Comparison of ENCODE assay signal across 1 cellular context in the genomic region with DNA sequence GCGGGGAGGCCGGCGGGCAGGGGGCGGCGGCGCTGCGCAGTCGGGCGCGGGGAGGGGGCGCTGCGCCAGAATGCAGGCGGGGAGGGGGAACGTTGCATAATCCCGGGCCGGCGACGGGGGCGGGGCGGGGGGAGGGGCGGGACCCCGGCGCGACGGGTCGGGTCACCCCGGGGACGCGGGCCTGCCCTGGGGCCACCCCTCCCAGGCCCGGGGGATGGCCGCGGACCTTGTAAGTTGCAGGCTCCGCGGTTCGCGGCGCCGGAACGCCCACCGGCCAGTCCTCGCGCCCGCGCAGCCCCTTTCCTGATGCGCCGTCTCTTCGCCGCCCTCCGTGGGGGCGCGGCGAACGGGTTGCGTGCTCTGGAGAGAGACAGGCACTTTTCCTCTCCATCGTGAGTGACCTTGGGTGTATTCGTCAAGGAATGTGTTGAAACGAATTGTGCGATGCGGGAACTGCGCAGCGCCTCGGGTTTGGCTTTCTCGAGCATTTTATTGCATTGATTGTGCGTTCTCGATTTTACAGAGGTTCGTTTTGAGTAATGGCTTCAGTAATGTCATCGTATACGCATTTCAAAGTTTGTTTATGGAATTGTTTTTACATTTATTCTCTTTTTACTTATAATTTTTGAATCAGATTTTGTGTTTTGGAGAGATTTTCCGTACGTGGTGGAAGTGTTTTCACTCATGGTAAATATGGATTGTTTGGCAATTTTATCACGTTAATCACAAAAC.
TF ChIP-seq lines count a peak whose summit lies in the region.

No MANE protein-coding gene starts in this region.

TF ChIP-seq in HepG2, 621 proteins besides CTCF, POLR2A, EP300 and RAD21 (continued from another document and continues in another):
- TF ChIP-seq, protein P1, sequence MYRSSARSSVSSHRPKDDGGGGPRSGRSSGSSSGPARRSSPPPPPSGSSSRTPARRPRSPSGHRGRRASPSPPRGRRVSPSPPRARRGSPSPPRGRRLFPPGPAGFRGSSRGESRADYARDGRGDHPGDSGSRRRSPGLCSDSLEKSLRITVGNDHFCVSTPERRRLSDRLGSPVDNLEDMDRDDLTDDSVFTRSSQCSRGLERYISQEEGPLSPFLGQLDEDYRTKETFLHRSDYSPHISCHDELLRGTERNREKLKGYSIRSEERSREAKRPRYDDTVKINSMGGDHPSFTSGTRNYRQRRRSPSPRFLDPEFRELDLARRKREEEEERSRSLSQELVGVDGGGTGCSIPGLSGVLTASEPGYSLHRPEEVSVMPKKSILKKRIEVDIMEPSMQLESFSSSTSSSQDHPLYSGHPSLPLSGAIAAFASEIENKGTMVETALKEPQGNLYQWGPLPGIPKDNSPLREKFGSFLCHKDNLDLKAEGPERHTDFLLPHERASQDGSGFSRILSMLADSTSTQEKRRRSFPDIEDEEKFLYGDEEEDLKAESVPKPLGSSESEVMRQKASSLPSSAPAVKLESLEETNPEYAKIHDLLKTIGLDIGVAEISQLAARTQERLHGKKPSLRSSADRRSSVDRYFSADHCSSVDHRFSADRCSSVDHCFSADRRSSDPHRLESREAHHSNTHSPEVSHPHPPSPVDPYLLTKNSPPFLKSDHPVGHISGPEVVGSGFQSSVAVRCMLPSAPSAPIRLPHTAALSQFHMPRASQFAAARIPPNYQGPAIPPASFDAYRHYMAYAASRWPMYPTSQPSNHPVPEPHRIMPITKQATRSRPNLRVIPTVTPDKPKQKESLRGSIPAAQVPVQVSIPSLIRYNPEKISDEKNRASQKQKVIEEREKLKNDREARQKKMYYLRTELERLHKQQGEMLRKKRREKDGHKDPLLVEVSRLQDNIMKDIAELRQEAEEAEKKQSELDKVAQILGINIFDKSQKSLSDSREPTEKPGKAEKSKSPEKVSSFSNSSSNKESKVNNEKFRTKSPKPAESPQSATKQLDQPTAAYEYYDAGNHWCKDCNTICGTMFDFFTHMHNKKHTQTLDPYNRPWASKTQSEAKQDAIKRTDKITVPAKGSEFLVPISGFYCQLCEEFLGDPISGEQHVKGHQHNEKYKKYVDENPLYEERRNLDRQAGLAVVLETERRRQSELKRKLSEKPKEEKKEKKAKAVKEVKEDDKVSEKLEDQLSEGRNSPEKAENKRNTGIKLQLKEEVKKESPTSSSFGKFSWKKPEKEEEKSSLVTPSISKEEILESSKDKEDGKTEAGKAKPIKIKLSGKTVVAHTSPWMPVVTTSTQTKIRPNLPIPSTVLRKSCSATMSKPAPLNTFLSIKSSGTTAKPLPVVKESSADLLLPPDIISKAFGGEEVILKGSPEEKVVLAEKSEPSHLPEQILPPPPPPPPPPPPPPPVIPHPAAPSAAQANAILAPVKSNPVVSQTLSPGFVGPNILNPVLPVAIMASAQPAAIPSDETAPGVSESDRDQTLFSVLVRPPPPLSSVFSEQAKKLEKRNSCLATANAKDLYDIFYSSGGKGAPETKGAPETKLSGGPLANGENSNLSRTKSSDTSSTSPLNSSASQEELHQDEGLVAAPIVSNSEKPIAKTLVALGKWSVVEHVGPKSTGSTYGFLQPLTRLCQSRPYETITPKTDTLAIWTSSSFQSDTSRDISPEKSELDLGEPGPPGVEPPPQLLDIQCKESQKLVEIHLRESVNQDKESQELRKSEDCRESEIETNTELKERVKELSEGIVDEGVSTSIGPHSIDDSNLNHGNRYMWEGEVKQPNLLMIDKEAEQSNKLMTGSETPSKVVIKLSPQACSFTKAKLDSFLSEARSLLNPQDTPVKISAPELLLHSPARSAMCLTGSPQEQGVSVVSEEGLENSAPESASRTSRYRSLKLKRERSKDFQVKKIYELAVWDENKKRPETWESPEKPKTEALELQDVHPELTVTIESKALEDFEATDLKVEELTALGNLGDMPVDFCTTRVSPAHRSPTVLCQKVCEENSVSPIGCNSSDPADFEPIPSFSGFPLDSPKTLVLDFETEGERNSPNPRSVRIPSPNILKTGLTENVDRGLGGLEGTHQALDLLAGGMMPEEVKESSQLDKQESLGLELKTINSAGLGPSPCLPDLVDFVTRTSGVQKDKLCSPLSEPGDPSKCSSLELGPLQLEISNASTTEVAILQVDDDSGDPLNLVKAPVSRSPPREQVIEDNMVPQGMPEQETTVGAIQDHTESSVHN (CRISPR knock-in tag; IDR thresholded peaks at IDR 0.05) = no peak
- no peak for TF ChIP-seq RFX5 (IDR thresholded peaks at IDR 0.05; ENCODE audit: low read depth, low read length)
- TF ChIP-seq ZZZ3 (CRISPR knock-in tag; IDR thresholded peaks at IDR 0.05; ENCODE audit: borderline replicate concordance) = no peak
- no peak for TF ChIP-seq ZFP90 (CRISPR knock-in tag; IDR thresholded peaks at IDR 0.05; ENCODE audit: borderline replicate concordance)
- TF ChIP-seq FOXC1 (CRISPR knock-in tag; IDR thresholded peaks at IDR 0.05; ENCODE audit: borderline replicate concordance) = no peak
- no peak for TF ChIP-seq CBX2 (IDR thresholded peaks at IDR 0.05; ENCODE audit: low read depth, low read length)
- TF ChIP-seq CBX2 (CRISPR knock-in tag; IDR thresholded peaks at IDR 0.05; ENCODE audit: low read depth) = no peak
- no peak for TF ChIP-seq ZNF256 (CRISPR knock-in tag; conservative IDR thresholded peaks at IDR 0.05)
- no peak for TF ChIP-seq GFI1 (CRISPR knock-in tag; IDR thresholded peaks at IDR 0.05; ENCODE audit: borderline replicate concordance)
- TF ChIP-seq ZNF616 (CRISPR knock-in tag; IDR thresholded peaks at IDR 0.05; ENCODE audit: low read depth) = no peak
- TF ChIP-seq KDM1A (CRISPR knock-in tag; IDR thresholded peaks at IDR 0.05) = no peak
- no peak for TF ChIP-seq RBM22 (optimal IDR thresholded peaks at IDR 0.05; ENCODE audit: low read length)
- TF ChIP-seq STAG1 (CRISPR knock-in tag; IDR thresholded peaks at IDR 0.05) = peak; percentile 5; the same call in 1 of the 2 replicates
- TF ChIP-seq, protein P2, sequence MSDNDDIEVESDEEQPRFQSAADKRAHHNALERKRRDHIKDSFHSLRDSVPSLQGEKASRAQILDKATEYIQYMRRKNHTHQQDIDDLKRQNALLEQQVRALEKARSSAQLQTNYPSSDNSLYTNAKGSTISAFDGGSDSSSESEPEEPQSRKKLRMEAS (IDR thresholded peaks at IDR 0.05) = no peak
- TF ChIP-seq ZNF432 (CRISPR knock-in tag; IDR thresholded peaks at IDR 0.05; ENCODE audit: borderline replicate concordance) = no peak
- TF ChIP-seq, protein P3, sequence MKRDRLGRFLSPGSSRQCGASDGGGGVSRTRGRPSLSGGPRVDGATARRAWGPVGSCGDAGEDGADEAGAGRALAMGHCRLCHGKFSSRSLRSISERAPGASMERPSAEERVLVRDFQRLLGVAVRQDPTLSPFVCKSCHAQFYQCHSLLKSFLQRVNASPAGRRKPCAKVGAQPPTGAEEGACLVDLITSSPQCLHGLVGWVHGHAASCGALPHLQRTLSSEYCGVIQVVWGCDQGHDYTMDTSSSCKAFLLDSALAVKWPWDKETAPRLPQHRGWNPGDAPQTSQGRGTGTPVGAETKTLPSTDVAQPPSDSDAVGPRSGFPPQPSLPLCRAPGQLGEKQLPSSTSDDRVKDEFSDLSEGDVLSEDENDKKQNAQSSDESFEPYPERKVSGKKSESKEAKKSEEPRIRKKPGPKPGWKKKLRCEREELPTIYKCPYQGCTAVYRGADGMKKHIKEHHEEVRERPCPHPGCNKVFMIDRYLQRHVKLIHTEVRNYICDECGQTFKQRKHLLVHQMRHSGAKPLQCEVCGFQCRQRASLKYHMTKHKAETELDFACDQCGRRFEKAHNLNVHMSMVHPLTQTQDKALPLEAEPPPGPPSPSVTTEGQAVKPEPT (CRISPR knock-in tag; IDR thresholded peaks at IDR 0.05; ENCODE audit: low read depth) = no peak
- no peak for TF ChIP-seq STAT5B (CRISPR knock-in tag; IDR thresholded peaks at IDR 0.05)
- TF ChIP-seq MIER2 (CRISPR knock-in tag; IDR thresholded peaks at IDR 0.05) = no peak
- TF ChIP-seq, protein P4, sequence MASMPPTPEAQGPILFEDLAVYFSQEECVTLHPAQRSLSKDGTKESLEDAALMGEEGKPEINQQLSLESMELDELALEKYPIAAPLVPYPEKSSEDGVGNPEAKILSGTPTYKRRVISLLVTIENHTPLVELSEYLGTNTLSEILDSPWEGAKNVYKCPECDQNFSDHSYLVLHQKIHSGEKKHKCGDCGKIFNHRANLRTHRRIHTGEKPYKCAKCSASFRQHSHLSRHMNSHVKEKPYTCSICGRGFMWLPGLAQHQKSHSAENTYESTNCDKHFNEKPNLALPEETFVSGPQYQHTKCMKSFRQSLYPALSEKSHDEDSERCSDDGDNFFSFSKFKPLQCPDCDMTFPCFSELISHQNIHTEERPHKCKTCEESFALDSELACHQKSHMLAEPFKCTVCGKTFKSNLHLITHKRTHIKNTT (CRISPR knock-in tag; IDR thresholded peaks at IDR 0.05) = no peak
- TF ChIP-seq SOX13 (IDR thresholded peaks at IDR 0.05) = no peak
- peak in 1 of 2 experiments; percentile 24; a peak in 1 of 4 replicates for TF ChIP-seq SOX13 (CRISPR knock-in tag; conservative IDR thresholded peaks at IDR 0.05 in 1 of 2, IDR thresholded peaks at IDR 0.05 in 1 of 2)
- TF ChIP-seq ZNF333 (CRISPR knock-in tag; IDR thresholded peaks at IDR 0.05; ENCODE audit: borderline replicate concordance) = no peak
- TF ChIP-seq, protein P5, sequence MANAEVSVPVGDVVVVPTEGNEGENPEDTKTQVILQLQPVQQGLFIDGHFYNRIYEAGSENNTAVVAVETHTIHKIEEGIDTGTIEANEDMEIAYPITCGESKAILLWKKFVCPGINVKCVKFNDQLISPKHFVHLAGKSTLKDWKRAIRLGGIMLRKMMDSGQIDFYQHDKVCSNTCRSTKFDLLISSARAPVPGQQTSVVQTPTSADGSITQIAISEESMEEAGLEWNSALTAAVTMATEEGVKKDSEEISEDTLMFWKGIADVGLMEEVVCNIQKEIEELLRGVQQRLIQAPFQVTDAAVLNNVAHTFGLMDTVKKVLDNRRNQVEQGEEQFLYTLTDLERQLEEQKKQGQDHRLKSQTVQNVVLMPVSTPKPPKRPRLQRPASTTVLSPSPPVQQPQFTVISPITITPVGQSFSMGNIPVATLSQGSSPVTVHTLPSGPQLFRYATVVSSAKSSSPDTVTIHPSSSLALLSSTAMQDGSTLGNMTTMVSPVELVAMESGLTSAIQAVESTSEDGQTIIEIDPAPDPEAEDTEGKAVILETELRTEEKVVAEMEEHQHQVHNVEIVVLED (CRISPR knock-in tag; IDR thresholded peaks at IDR 0.05; ENCODE audit: borderline replicate concordance) = no peak
- TF ChIP-seq, protein P6, sequence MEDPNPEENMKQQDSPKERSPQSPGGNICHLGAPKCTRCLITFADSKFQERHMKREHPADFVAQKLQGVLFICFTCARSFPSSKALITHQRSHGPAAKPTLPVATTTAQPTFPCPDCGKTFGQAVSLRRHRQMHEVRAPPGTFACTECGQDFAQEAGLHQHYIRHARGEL (CRISPR knock-in tag; IDR thresholded peaks at IDR 0.05) = no peak
- TF ChIP-seq, protein P7, sequence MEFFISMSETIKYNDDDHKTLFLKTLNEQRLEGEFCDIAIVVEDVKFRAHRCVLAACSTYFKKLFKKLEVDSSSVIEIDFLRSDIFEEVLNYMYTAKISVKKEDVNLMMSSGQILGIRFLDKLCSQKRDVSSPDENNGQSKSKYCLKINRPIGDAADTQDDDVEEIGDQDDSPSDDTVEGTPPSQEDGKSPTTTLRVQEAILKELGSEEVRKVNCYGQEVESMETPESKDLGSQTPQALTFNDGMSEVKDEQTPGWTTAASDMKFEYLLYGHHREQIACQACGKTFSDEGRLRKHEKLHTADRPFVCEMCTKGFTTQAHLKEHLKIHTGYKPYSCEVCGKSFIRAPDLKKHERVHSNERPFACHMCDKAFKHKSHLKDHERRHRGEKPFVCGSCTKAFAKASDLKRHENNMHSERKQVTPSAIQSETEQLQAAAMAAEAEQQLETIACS (CRISPR knock-in tag; IDR thresholded peaks at IDR 0.05) = no peak
- TF ChIP-seq, protein P8, sequence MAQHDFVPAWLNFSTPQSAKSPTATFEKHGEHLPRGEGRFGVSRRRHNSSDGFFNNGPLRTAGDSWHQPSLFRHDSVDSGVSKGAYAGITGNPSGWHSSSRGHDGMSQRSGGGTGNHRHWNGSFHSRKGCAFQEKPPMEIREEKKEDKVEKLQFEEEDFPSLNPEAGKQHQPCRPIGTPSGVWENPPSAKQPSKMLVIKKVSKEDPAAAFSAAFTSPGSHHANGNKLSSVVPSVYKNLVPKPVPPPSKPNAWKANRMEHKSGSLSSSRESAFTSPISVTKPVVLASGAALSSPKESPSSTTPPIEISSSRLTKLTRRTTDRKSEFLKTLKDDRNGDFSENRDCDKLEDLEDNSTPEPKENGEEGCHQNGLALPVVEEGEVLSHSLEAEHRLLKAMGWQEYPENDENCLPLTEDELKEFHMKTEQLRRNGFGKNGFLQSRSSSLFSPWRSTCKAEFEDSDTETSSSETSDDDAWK (CRISPR knock-in tag; IDR thresholded peaks at IDR 0.05) = no peak
- no peak for TF ChIP-seq NFATC3 (CRISPR knock-in tag; IDR thresholded peaks at IDR 0.05)
- TF ChIP-seq ZNF468 (CRISPR knock-in tag; IDR thresholded peaks at IDR 0.05) = no peak
- no peak for TF ChIP-seq ZNF264 (CRISPR knock-in tag; IDR thresholded peaks at IDR 0.05)
- peak; percentile 27; the same call in 1 of the 2 replicates for TF ChIP-seq POGZ (CRISPR knock-in tag; IDR thresholded peaks at IDR 0.05)
- no peak for TF ChIP-seq MLLT10 (CRISPR knock-in tag; IDR thresholded peaks at IDR 0.05)
- TF ChIP-seq SP4 (CRISPR knock-in tag; IDR thresholded peaks at IDR 0.05) = no peak
- no peak for TF ChIP-seq ZSCAN31 (CRISPR knock-in tag; IDR thresholded peaks at IDR 0.05; ENCODE audit: low read depth)
- no peak for TF ChIP-seq ZBTB3 (CRISPR knock-in tag; IDR thresholded peaks at IDR 0.05; ENCODE audit: borderline replicate concordance, low read depth)
- TF ChIP-seq RFX3 (CRISPR knock-in tag; IDR thresholded peaks at IDR 0.05) = no peak
- TF ChIP-seq, protein P9, sequence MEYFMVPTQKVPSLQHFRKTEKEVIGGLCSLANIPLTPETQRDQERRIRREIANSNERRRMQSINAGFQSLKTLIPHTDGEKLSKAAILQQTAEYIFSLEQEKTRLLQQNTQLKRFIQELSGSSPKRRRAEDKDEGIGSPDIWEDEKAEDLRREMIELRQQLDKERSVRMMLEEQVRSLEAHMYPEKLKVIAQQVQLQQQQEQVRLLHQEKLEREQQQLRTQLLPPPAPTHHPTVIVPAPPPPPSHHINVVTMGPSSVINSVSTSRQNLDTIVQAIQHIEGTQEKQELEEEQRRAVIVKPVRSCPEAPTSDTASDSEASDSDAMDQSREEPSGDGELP (IDR thresholded peaks at IDR 0.05; ENCODE audit: borderline replicate concordance, low read depth) = no peak
- no peak for TF ChIP-seq MTF1 (CRISPR knock-in tag; IDR thresholded peaks at IDR 0.05)
- no peak for TF ChIP-seq ZSCAN21 (CRISPR knock-in tag; IDR thresholded peaks at IDR 0.05; ENCODE audit: borderline replicate concordance)
- no peak for TF ChIP-seq TBP (CRISPR knock-in tag; IDR thresholded peaks at IDR 0.05)
- no peak for TF ChIP-seq RAD51 (IDR thresholded peaks at IDR 0.05; ENCODE audit: borderline replicate concordance)
- no peak for TF ChIP-seq ZNF230 (CRISPR knock-in tag; IDR thresholded peaks at IDR 0.05)
- TF ChIP-seq MEIS2 (CRISPR knock-in tag; IDR thresholded peaks at IDR 0.05) = no peak
- TF ChIP-seq ZNF543 (CRISPR knock-in tag; IDR thresholded peaks at IDR 0.05) = no peak
- TF ChIP-seq ZNF12 (CRISPR knock-in tag; IDR thresholded peaks at IDR 0.05) = 0 out of 2 replicates have a peak, but pooled peaks have one; percentile 12
- TF ChIP-seq, protein P10, sequence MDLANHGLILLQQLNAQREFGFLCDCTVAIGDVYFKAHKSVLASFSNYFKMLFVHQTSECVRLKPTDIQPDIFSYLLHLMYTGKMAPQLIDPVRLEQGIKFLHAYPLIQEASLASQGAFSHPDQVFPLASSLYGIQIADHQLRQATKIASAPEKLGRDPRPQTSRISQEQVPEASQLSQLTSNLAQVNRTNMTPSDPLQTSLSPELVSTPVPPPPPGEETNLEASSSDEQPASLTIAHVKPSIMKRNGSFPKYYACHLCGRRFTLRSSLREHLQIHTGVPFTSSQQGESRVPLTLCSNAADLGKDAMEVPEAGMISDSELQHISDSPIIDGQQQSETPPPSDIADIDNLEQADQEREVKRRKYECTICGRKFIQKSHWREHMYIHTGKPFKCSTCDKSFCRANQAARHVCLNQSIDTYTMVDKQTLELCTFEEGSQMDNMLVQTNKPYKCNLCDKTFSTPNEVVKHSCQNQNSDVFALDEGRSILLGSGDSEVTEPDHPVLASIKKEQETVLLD (CRISPR knock-in tag; IDR thresholded peaks at IDR 0.05; ENCODE audit: low read depth) = no peak
- no peak for TF ChIP-seq ZNF713 (CRISPR knock-in tag; IDR thresholded peaks at IDR 0.05)
